23 cellular contexts compared by ENCODE assay signal in the genomic region with DNA sequence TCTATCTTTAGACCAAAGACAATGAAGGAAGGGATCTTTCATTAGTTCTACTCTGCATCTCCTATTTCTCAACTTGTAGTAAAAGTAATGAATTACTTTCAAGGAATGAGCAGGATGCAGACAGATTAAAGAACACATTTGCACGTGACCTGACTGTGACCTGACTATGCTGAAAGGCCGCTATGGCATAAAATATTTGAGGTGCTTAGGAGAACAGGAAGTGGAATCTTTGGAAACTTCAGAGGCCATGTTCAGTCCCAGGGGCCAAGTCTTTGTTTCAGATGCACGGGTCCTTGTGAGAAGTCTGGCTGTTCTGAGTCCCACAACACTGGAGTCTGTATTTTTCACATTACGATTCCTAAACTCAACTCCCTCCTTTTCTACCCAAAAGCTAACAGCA. TPM values are rescaled to one million over a fixed set of nuclear protein-coding genes. Genes with fewer than 3 reads are reported as not detected.
DNase-seq lines count a peak whose midpoint lies in the region; ATAC-seq and TF ChIP-seq lines count a peak whose summit lies in the region.
"Had no signal": no experiment of that assay in that cellular context is flagged by ENCODE, and none has a peak within 500 bp of the region (broad histone marks: within the 10 kb centered on the region; RNA-seq: fewer than 3 reads in every experiment).

No MANE protein-coding gene starts in this region.

- H3K36me3 Mint-ChIP-seq in endodermal cell (ENCODE audit: low read depth) = peaks cover 17% of the 10 kb centered on the region
- peaks cover 22% of the 10 kb centered on the region for H3K36me3 Mint-ChIP-seq in nephron progenitor cell (ENCODE audit: low read depth)
- H3K36me3 Mint-ChIP-seq: activated naive CD4-positive, alpha-beta T cell treated with anti-CD3 and anti-CD28 coated beads, Interleukin-2, amount 50 U/mL, for 24 hours; CD4-positive, alpha-beta memory T cell had no signal

- no peak overlapping the region for H3K9ac ChIP-seq in endodermal cell (ENCODE audit: extremely low read depth, low read length, poor library complexity, severe bottlenecking)
- H3K9ac ChIP-seq: KMS-11 had no signal

- H3K4me1 ChIP-seq in endodermal cell (ENCODE audit: control insufficient read depth, insufficient read depth, low read length) = peaks cover 48% of the 10 kb centered on the region
- H3K4me1 ChIP-seq: colonic mucosa had no signal

- H3K36me3 ChIP-seq in endodermal cell (ENCODE audit: control insufficient read depth, insufficient read depth, low read length) = peaks cover 7% of the 10 kb centered on the region
- H3K36me3 ChIP-seq: colonic mucosa, pancreas, thyroid gland had no signal

- WGBS in endodermal cell (ENCODE audit: insufficient coverage in 1 of 2, insufficient read length in 1 of 2), 2 experiments = 91 to 92% methylated on average over 3 to 4 of the region's 4 CpGs

- H3K27ac Mint-ChIP-seq in endodermal cell = peak overlapping the region; percentile 70
- H3K27ac Mint-ChIP-seq in nephron progenitor cell = peak overlapping the region; percentile 80
- H3K27ac Mint-ChIP-seq: activated naive CD4-positive, alpha-beta T cell treated with anti-CD3 and anti-CD28 coated beads, Interleukin-2, amount 50 U/mL, for 24 hours; activated T-cell treated with anti-CD3 and anti-CD28 coated beads, Interleukin-2, amount 50 U/mL, for 72 hours; CD4-positive, alpha-beta memory T cell had no signal

- H3K4me3 Mint-ChIP-seq in endodermal cell = no peak overlapping the region
- H3K4me3 Mint-ChIP-seq in nephron progenitor cell = no peak overlapping the region
- H3K4me3 Mint-ChIP-seq: activated naive CD4-positive, alpha-beta T cell treated with anti-CD3 and anti-CD28 coated beads, Interleukin-2, amount 50 U/mL, for 24 hours; activated T-cell treated with anti-CD3 and anti-CD28 coated beads, Interleukin-2, amount 50 U/mL, for 72 hours; CD4-positive, alpha-beta memory T cell; naive thymus-derived CD4-positive, alpha-beta T cell had no signal

- no peaks in the 10 kb centered on the region for H3K9me3 ChIP-seq in endodermal cell (ENCODE audit: control insufficient read depth, low read length)
- H3K9me3 ChIP-seq: colonic mucosa, pancreas, thyroid gland had no signal

- peak overlapping the region; percentile 15 for H3K27ac ChIP-seq in endodermal cell (ENCODE audit: low read depth, low read length)
- H3K27ac ChIP-seq: colonic mucosa, KMS-11, pancreas, thyroid gland had no signal

- H3K27me3 Mint-ChIP-seq in endodermal cell (ENCODE audit: insufficient read depth) (no peaks in the 10 kb centered on the region), nephron progenitor cell (ENCODE audit: low read depth, poor library complexity) (no peaks in the 10 kb centered on the region)
- H3K27me3 Mint-ChIP-seq: activated naive CD4-positive, alpha-beta T cell treated with anti-CD3 and anti-CD28 coated beads, Interleukin-2, amount 50 U/mL, for 24 hours; naive thymus-derived CD4-positive, alpha-beta T cell had no signal

- TF ChIP-seq CTCF in endodermal cell (conservative IDR thresholded peaks at IDR 0.05) = no peak
- TF ChIP-seq CTCF in nephron progenitor cell (IDR thresholded peaks at IDR 0.05) = no peak

- peak; percentile 12 for ATAC-seq in SK-N-SH treated with all-trans-retinoic acid at 6 μM for 48 hours
- ATAC-seq in HG03378 (IDR thresholded peaks at IDR 0.05; ENCODE audit: unreplicated experiment) = no peak
- ATAC-seq: activated T-cell treated with anti-CD3 and anti-CD28 coated beads, Interleukin-2, amount 50 U/mL, for 72 hours; naive thymus-derived CD4-positive, alpha-beta T cell; pancreas had no signal

- no peaks in the 10 kb centered on the region for H3K27me3 ChIP-seq in endodermal cell (ENCODE audit: control insufficient read depth, insufficient read depth, low read length, poor library complexity, severe bottlenecking)
- H3K27me3 ChIP-seq: colonic mucosa, pancreas, thyroid gland had no signal

- DNase-seq in EH (ENCODE audit: low read depth) = peak; percentile 28
- no peak for DNase-seq in endodermal cell
- DNase-seq in nephron progenitor cell = no peak
- no peak for DNase-seq in mucosa of gallbladder (ENCODE audit: low spot score)
- no peak for DNase-seq in RKO (ENCODE audit: low spot score)
- DNase-seq in NCI-H187 treated with DMSO at 0.1 percent for 48 hours (lab: John Stamatoyannopoulos, UW) = no peak
- DNase-seq: activated CD4-positive, CD25-positive, alpha-beta regulatory T cell treated with anti-CD3 and anti-CD28 coated beads, Interleukin-2, amount 50 U/mL, for 72 hours; activated T-cell treated with anti-CD3 and anti-CD28 coated beads, Interleukin-2, amount 50 U/mL, for 72 hours; CD4-positive, alpha-beta memory T cell; colonic mucosa; H7; naive thymus-derived CD4-positive, alpha-beta T cell; NCI-H1092 treated with DMSO at 0.1 percent for 48 hours; NCI-H2081 treated with DMSO at 0.1 percent for 48 hours; pancreas; stimulated activated CD4-positive, alpha-beta T cell treated with anti-CD3 and anti-CD28 coated beads, Interleukin-2, amount 100 ng/mL, for 24 hours; stimulated activated naive CD4-positive, alpha-beta T cell treated with Interleukin-2 at 50 U/mL for 16 hours; thyroid gland had no signal

- H3K9me3 Mint-ChIP-seq in endodermal cell = no peaks in the 10 kb centered on the region
- no peaks in the 10 kb centered on the region for H3K9me3 Mint-ChIP-seq in nephron progenitor cell
- H3K9me3 Mint-ChIP-seq: activated naive CD4-positive, alpha-beta T cell treated with anti-CD3 and anti-CD28 coated beads, Interleukin-2, amount 50 U/mL, for 24 hours; activated T-cell treated with anti-CD3 and anti-CD28 coated beads, Interleukin-2, amount 50 U/mL, for 72 hours; CD4-positive, alpha-beta memory T cell; naive thymus-derived CD4-positive, alpha-beta T cell had no signal

- peak overlapping the region; percentile 54 for H3K4me3 ChIP-seq in endodermal cell (ENCODE audit: low read length)
- H3K4me3 ChIP-seq: colonic mucosa, lung, pancreas, thyroid gland had no signal

- H3K4me1 Mint-ChIP-seq in endodermal cell (peaks cover 60% of the 10 kb centered on the region), nephron progenitor cell (peaks cover 70% of the 10 kb centered on the region)
- H3K4me1 Mint-ChIP-seq: activated naive CD4-positive, alpha-beta T cell treated with anti-CD3 and anti-CD28 coated beads, Interleukin-2, amount 50 U/mL, for 24 hours; CD4-positive, alpha-beta memory T cell had no signal

TF ChIP-seq in SK-N-SH treated with all-trans-retinoic acid at 6 μM for 48 hours, 23 proteins besides CTCF, POLR2A, EP300 and RAD21 (continues in another document):
- TF ChIP-seq, protein P1, sequence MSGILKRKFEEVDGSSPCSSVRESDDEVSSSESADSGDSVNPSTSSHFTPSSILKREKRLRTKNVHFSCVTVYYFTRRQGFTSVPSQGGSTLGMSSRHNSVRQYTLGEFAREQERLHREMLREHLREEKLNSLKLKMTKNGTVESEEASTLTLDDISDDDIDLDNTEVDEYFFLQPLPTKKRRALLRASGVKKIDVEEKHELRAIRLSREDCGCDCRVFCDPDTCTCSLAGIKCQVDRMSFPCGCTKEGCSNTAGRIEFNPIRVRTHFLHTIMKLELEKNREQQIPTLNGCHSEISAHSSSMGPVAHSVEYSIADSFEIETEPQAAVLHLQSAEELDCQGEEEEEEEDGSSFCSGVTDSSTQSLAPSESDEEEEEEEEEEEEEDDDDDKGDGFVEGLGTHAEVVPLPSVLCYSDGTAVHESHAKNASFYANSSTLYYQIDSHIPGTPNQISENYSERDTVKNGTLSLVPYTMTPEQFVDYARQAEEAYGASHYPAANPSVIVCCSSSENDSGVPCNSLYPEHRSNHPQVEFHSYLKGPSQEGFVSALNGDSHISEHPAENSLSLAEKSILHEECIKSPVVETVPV (CRISPR knock-in tag; IDR thresholded peaks at IDR 0.05) = no peak
- TF ChIP-seq, protein P2, sequence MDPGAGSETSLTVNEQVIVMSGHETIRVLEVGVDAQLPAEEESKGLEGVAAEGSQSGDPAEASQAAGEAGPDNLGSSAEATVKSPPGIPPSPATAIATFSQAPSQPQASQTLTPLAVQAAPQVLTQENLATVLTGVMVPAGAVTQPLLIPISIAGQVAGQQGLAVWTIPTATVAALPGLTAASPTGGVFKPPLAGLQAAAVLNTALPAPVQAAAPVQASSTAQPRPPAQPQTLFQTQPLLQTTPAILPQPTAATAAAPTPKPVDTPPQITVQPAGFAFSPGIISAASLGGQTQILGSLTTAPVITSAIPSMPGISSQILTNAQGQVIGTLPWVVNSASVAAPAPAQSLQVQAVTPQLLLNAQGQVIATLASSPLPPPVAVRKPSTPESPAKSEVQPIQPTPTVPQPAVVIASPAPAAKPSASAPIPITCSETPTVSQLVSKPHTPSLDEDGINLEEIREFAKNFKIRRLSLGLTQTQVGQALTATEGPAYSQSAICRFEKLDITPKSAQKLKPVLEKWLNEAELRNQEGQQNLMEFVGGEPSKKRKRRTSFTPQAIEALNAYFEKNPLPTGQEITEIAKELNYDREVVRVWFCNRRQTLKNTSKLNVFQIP (CRISPR knock-in tag; IDR thresholded peaks at IDR 0.05; ENCODE audit: borderline replicate concordance, low read depth) = no peak
- TF ChIP-seq CSDC2 (CRISPR knock-in tag; IDR thresholded peaks at IDR 0.05) = no peak
- TF ChIP-seq ZNF8 (CRISPR knock-in tag; IDR thresholded peaks at IDR 0.05) = no peak
- TF ChIP-seq PPARA (CRISPR knock-in tag; IDR thresholded peaks at IDR 0.05; ENCODE audit: borderline replicate concordance) = no peak
- no peak for TF ChIP-seq ZC3H10 (CRISPR knock-in tag; IDR thresholded peaks at IDR 0.05)
- TF ChIP-seq ISL1 (CRISPR knock-in tag; IDR thresholded peaks at IDR 0.05) = no peak
- TF ChIP-seq RARB (CRISPR knock-in tag; IDR thresholded peaks at IDR 0.05) = no peak

RNA-seq across cellular contexts. Expression of a gene that starts 41.0 kb away (rescaled TPM):
- total RNA-seq in endodermal cell (100 to 1,000 TPM in 1 of 2 donors, 10 to 100 TPM in 1; 78.5 to 101 TPM), mucosa of gallbladder (20.8 TPM)
- polyA plus RNA-seq in endodermal cell (2013, experiment 1 of 2) = 48.7 TPM
- polyA plus RNA-seq in endodermal cell (2013, experiment 2 of 2) = 43.3 TPM
